26 cellular contexts compared by ENCODE assay signal in the genomic region with DNA sequence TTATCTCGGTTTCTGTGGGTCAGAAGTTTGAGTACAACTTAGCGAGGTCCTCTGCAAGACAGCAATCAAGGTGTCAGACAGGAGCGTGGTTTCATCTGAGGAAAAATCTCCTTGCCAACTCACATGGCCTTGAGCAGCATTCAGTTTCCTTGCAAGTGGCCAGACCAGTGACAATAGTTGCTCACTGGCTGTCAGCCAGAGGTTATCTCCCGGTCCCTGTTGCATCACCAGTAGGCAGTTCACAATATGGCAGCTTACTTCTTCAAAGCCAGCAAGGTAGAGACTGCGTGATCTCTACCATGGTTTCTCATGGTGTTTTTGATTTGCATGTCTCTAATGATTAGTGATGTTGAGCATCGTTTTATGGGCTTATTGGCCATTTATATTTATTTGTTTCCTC.
"Had no signal": no experiment of that assay in that cellular context is flagged by ENCODE, and none has a peak within 500 bp of the region (broad histone marks: within the 10 kb centered on the region; RNA-seq: fewer than 3 reads in every experiment).

No MANE protein-coding gene starts in this region.

- H3K4me1 ChIP-seq: gastroesophageal sphincter, psoas muscle, tibial nerve, uterus had no signal

- H3K9me3 ChIP-seq: gastroesophageal sphincter, ovary, tibial nerve, uterus had no signal

- H3K27ac ChIP-seq: cardiac muscle cell, epithelial cell of prostate, gastroesophageal sphincter, ovary, psoas muscle, tibial nerve, uterus had no signal

- H3K4me3 ChIP-seq: cardiac muscle cell, gastroesophageal sphincter, ovary, psoas muscle, tibial nerve, uterus had no signal

- H3K27me3 ChIP-seq: cardiac muscle cell, gastroesophageal sphincter, ovary, tibial nerve, uterus had no signal

- DNase-seq: activated B cell treated with CpG ODN at 0.5 μM for 24 hours; activated CD4-positive, alpha-beta memory T cell treated with anti-CD3 and anti-CD28 coated beads for 36 hours; activated CD4-positive, alpha-beta T cell treated with anti-CD3 and anti-CD28 coated beads for 48 hours; activated naive CD4-positive, alpha-beta T cell treated with anti-CD3 and anti-CD28 coated beads for 36 hours; activated naive CD8-positive, alpha-beta T cell treated with anti-CD3 and anti-CD28 coated beads, Interleukin-2, amount 10 ng/mL, durations not matched to agents 7 days and 5 days; activated T-cell treated with anti-CD3 and anti-CD28 coated beads, Interleukin-2, amount 50 U/mL, for 48 hours; amygdala; cortex of kidney; endodermal cell; head of caudate nucleus; hypothalamus; left ventricle myocardium superior; mammary epithelial cell; midbrain; ovary; psoas muscle; right cardiac atrium; stimulated activated CD4-positive, alpha-beta T cell treated with anti-CD3 and anti-CD28 coated beads, Interleukin-1b, Interleukin-23, amount 100 ng/mL, for 48 hours; stimulated activated naive CD8-positive, alpha-beta T cell treated with anti-CD3 and anti-CD28 coated beads, Interleukin-15, amount 100 ng/mL, for 72 hours; uterus had no signal

- ATAC-seq: gastroesophageal sphincter; left ventricle myocardium superior; natural killer cell treated with Interleukin-12 subunit alpha and Interleukin-12 subunit beta and Interleukin-15 and Interleukin-18, amount 100 ng/mL, for 72 hours; psoas muscle; right cardiac atrium; stimulated activated effector memory CD8-positive, alpha-beta T cell treated with anti-CD3 and anti-CD28 coated beads, Interleukin-12 subunit alpha, Interleukin-12 subunit beta, amount 100 ng/mL, for 72 hours; stimulated activated naive CD8-positive, alpha-beta T cell treated with anti-CD3 and anti-CD28 coated beads, Interleukin-15, amount 100 ng/mL, for 72 hours had no signal

- H3K36me3 ChIP-seq: cardiac muscle cell, gastroesophageal sphincter, ovary, tibial nerve, uterus had no signal
